ENCODE assay signal across 8 cellular contexts in genomic region chr4:40055873-40056721, GRCh38. TPM values are rescaled to one million over a fixed set of nuclear protein-coding genes. Genes with fewer than 3 reads are reported as not detected.
DNase-seq lines count a peak whose midpoint lies in the region; FAIRE-seq and TF ChIP-seq lines count a peak whose summit lies in the region.

No MANE protein-coding gene starts in this region.

- in situ Hi-C loops in mammary epithelial cell (cut with MboI; ENCODE audit: low sequenced_read_pairs in 2 of 2): loop anchor here in 1 of 2 donors (10.0 kb wide), 1 partner anchor 259 kb away; no protein-coding TSS in a partner anchor

- H3K27me3 ChIP-seq in WERI-Rb-1 (ENCODE audit: insufficient read depth, low read depth, severe bottlenecking) (no peaks in the 10 kb centered on the region), mammary epithelial cell (ENCODE audit: insufficient read depth, low read length) (no peaks in the 10 kb centered on the region)

- peaks cover 24% of the 10 kb centered on the region for H3K36me3 ChIP-seq in WERI-Rb-1
- no peaks in the 10 kb centered on the region for H3K36me3 ChIP-seq in mammary epithelial cell (ENCODE audit: insufficient read depth, low read length)

- H3K9ac ChIP-seq in mammary epithelial cell (ENCODE audit: insufficient read depth, low read length): peak overlapping the region; percentile 88

- WGBS in mammary epithelial cell (ENCODE audit: low coverage, missing lambda C conversion rate): 1% methylated on average over 28 of the region's 85 CpGs

- TF ChIP-seq CTCF in WERI-Rb-1 (IDR thresholded peaks at IDR 0.05; ENCODE audit: low read depth, low read length) (no peak), mammary epithelial cell (conservative IDR thresholded peaks at IDR 0.05 in 1 of 2, IDR thresholded peaks at IDR 0.05 in 1 of 2; ENCODE audit: extremely low read depth in 1 of 2, insufficient read depth in 1 of 2, low read depth in 1 of 2, low read length in 2 of 2) (no peak), D721Med (IDR thresholded peaks at IDR 0.05; ENCODE audit: insufficient read depth, missing control alignments) (no peak)

- no peaks in the 10 kb centered on the region for H3K9me3 ChIP-seq in WERI-Rb-1 (ENCODE audit: severe bottlenecking)
- H3K9me3 ChIP-seq in mammary epithelial cell (replicated peaks; ENCODE audit: insufficient read depth, low read length): no peaks in the 10 kb centered on the region

- DNase-seq in DMS79 (lab: John Stamatoyannopoulos, UW) (peak; percentile 4), H4 (ENCODE audit: low spot score) (peak; percentile 88), NCI-H1417 treated with DMSO at 0.1 percent for 48 hours (lab: John Stamatoyannopoulos, UW) (peak; percentile 55), WERI-Rb-1 (peak; percentile 72), mammary epithelial cell (peak; percentile 70), inferior parietal cortex (ENCODE audit: extremely low spot score) (peak; percentile 56), smooth muscle cell of the brain vasculature (ENCODE audit: low read depth, low spot score) (peak; percentile 80), D721Med (ENCODE audit: insufficient read length, low spot score) (no peak)

- H3K4me3 ChIP-seq in WERI-Rb-1 (ENCODE audit: low read depth, low read length) (peak overlapping the region; percentile 74), mammary epithelial cell (replicated peaks in 1 of 3; ENCODE audit: insufficient read depth in 1 of 3, low read depth in 2 of 3, low read length in 3 of 3) (peak overlapping the region; percentile 66 to 98 (median 85))

- H3K4me2 ChIP-seq in mammary epithelial cell (ENCODE audit: insufficient read depth, low read depth, low read length): peak overlapping the region; percentile 99

- intact Hi-C loops in mammary epithelial cell (cut with micrococcal nuclease): loop anchor here (1.0 to 2.0 kb wide), 4 partner anchors 245 to 663 kb away; no protein-coding TSS in a partner anchor

- no TSS peak for BruUV-seq in mammary epithelial cell (replicated peaks; lab: Mats Ljungman, UMichigan)

- no peak for FAIRE-seq in D721Med (lab: Jason Lieb, UNC)

- CTCF ChIA-PET in mammary epithelial cell (lab: Charles Lee; ENCODE audit: low non-redundant PET): interaction anchor here (0.6 to 0.9 kb wide), 2 partner anchors 36 to 261 kb away, joined by 6 to 28 read pairs; no protein-coding TSS in a partner anchor

- peaks cover 3% of the 10 kb centered on the region for H3K79me2 ChIP-seq in mammary epithelial cell (ENCODE audit: insufficient read depth, low read length)

- H4K20me1 ChIP-seq in mammary epithelial cell (ENCODE audit: insufficient read depth, low read length): no peaks in the 10 kb centered on the region

- dilution Hi-C loops in mammary epithelial cell (cut with HindIII; ENCODE audit: low sequenced_read_pairs): no loop called here

- peak overlapping the region; percentile 78 for H2AFZ ChIP-seq in mammary epithelial cell (ENCODE audit: low read depth, low read length)

- peaks cover 13% of the 10 kb centered on the region for H3K4me1 ChIP-seq in mammary epithelial cell (ENCODE audit: insufficient read depth, low read length)

- H3K27ac ChIP-seq in WERI-Rb-1 (peak overlapping the region; percentile 99), mammary epithelial cell (ENCODE audit: insufficient read depth, low read depth, low read length) (peak overlapping the region; percentile 79)

RNA-seq across cellular contexts. Expression of gene N4BP2, which starts 0.6 kb away (rescaled TPM):
- total RNA-seq in H4 (2014; rRNA removed; shearing (Covaris generic)): 2.1 and 5.1 TPM in 2 replicates
- 1 to 10 TPM; 5.7 to 5.8 TPM for total RNA-seq in mammary epithelial cell
- polyA plus RNA-seq in mammary epithelial cell: 1.4 TPM
- 4.5 TPM for polyA minus RNA-seq in mammary epithelial cell
